ENCODE assay signal across 1 cellular context in the genomic region with DNA sequence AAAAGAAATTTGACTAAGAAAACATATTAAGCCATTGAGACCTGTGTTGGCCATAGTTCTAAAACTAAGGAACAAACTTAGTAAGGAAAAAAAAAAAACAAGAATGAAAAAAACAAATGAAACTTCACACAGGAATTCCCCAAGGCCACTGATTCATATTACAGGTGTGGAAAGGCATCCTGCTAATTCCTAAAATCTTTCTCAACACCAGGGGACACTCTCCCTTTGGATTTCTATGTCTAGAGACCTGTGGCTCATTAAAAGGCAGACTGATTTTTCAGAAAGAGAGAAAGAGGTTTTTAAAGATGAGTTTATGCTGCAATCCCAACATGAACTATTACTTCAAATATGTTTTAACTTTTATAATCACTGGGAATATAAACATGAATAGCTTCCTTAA.
TF ChIP-seq lines count a peak whose summit lies in the region.

TSS of gene OR12D1 (plus strand) at position 341 of the 400 bp plus-strand sequence.

TF ChIP-seq in GM23338, 12 proteins besides CTCF, POLR2A, EP300 and RAD21 (continued from another document):
- TF ChIP-seq, protein P1, sequence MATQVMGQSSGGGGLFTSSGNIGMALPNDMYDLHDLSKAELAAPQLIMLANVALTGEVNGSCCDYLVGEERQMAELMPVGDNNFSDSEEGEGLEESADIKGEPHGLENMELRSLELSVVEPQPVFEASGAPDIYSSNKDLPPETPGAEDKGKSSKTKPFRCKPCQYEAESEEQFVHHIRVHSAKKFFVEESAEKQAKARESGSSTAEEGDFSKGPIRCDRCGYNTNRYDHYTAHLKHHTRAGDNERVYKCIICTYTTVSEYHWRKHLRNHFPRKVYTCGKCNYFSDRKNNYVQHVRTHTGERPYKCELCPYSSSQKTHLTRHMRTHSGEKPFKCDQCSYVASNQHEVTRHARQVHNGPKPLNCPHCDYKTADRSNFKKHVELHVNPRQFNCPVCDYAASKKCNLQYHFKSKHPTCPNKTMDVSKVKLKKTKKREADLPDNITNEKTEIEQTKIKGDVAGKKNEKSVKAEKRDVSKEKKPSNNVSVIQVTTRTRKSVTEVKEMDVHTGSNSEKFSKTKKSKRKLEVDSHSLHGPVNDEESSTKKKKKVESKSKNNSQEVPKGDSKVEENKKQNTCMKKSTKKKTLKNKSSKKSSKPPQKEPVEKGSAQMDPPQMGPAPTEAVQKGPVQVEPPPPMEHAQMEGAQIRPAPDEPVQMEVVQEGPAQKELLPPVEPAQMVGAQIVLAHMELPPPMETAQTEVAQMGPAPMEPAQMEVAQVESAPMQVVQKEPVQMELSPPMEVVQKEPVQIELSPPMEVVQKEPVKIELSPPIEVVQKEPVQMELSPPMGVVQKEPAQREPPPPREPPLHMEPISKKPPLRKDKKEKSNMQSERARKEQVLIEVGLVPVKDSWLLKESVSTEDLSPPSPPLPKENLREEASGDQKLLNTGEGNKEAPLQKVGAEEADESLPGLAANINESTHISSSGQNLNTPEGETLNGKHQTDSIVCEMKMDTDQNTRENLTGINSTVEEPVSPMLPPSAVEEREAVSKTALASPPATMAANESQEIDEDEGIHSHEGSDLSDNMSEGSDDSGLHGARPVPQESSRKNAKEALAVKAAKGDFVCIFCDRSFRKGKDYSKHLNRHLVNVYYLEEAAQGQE (IDR thresholded peaks at IDR 0.05; ENCODE audit: unreplicated experiment): no peak
- no peak for TF ChIP-seq ZNF114 (CRISPR knock-in tag; IDR thresholded peaks at IDR 0.05)
- TF ChIP-seq POLR2AphosphoS5 (IDR thresholded peaks at IDR 0.05; ENCODE audit: low read depth): no peak
- TF ChIP-seq STAT1 (IDR thresholded peaks at IDR 0.05; ENCODE audit: unreplicated experiment): no peak
- TF ChIP-seq ZNF331 (CRISPR knock-in tag; IDR thresholded peaks at IDR 0.05; ENCODE audit: low read depth): no peak
- TF ChIP-seq, protein P2, sequence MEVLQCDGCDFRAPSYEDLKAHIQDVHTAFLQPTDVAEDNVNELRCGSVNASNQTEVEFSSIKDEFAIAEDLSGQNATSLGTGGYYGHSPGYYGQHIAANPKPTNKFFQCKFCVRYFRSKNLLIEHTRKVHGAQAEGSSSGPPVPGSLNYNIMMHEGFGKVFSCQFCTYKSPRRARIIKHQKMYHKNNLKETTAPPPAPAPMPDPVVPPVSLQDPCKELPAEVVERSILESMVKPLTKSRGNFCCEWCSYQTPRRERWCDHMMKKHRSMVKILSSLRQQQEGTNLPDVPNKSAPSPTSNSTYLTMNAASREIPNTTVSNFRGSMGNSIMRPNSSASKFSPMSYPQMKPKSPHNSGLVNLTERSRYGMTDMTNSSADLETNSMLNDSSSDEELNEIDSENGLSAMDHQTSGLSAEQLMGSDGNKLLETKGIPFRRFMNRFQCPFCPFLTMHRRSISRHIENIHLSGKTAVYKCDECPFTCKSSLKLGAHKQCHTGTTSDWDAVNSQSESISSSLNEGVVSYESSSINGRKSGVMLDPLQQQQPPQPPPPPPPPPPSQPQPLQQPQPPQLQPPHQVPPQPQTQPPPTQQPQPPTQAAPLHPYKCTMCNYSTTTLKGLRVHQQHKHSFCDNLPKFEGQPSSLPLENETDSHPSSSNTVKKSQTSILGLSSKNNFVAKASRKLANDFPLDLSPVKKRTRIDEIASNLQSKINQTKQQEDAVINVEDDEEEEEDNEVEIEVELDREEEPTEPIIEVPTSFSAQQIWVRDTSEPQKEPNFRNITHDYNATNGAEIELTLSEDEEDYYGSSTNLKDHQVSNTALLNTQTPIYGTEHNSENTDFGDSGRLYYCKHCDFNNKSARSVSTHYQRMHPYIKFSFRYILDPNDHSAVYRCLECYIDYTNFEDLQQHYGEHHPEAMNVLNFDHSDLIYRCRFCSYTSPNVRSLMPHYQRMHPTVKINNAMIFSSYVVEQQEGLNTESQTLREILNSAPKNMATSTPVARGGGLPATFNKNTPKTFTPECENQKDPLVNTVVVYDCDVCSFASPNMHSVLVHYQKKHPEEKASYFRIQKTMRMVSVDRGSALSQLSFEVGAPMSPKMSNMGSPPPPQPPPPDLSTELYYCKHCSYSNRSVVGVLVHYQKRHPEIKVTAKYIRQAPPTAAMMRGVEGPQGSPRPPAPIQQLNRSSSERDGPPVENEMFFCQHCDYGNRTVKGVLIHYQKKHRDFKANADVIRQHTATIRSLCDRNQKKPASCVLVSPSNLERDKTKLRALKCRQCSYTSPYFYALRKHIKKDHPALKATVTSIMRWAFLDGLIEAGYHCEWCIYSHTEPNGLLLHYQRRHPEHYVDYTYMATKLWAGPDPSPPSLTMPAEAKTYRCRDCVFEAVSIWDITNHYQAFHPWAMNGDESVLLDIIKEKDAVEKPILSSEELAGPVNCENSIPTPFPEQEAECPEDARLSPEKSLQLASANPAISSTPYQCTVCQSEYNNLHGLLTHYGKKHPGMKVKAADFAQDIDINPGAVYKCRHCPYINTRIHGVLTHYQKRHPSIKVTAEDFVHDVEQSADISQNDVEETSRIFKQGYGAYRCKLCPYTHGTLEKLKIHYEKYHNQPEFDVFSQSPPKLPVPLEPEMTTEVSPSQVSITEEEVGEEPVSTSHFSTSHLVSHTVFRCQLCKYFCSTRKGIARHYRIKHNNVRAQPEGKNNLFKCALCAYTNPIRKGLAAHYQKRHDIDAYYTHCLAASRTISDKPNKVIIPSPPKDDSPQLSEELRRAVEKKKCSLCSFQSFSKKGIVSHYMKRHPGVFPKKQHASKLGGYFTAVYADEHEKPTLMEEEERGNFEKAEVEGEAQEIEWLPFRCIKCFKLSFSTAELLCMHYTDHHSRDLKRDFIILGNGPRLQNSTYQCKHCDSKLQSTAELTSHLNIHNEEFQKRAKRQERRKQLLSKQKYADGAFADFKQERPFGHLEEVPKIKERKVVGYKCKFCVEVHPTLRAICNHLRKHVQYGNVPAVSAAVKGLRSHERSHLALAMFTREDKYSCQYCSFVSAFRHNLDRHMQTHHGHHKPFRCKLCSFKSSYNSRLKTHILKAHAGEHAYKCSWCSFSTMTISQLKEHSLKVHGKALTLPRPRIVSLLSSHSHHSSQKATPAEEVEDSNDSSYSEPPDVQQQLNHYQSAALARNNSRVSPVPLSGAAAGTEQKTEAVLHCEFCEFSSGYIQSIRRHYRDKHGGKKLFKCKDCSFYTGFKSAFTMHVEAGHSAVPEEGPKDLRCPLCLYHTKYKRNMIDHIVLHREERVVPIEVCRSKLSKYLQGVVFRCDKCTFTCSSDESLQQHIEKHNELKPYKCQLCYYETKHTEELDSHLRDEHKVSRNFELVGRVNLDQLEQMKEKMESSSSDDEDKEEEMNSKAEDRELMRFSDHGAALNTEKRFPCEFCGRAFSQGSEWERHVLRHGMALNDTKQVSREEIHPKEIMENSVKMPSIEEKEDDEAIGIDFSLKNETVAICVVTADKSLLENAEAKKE (CRISPR knock-in tag; IDR thresholded peaks at IDR 0.05): no peak
- no peak for TF ChIP-seq EZH2phosphoT487 (IDR thresholded peaks at IDR 0.05; ENCODE audit: unreplicated experiment)
- no peak for TF ChIP-seq JUNB (IDR thresholded peaks at IDR 0.05; ENCODE audit: unreplicated experiment)
